1 cellular context compared by ENCODE assay signal in genomic region chr17:55451203-55451641, GRCh38.
TF ChIP-seq lines count a peak whose summit lies in the region.

No MANE protein-coding gene starts in this region.

TF ChIP-seq in K562, 482 proteins besides CTCF, POLR2A, EP300 and RAD21 (continued from another document and continues in another):
- no peak for TF ChIP-seq TRIM25 (IDR thresholded peaks at IDR 0.05; ENCODE audit: borderline replicate concordance)
- no peak for TF ChIP-seq RFX5 (IDR thresholded peaks at IDR 0.05; ENCODE audit: low read depth, low read length)
- TF ChIP-seq ZNF134 (CRISPR knock-in tag; conservative IDR thresholded peaks at IDR 0.05): no peak
- TF ChIP-seq FIP1L1 (IDR thresholded peaks at IDR 0.05; ENCODE audit: low read depth, low read length, poor library complexity, severe bottlenecking): no peak
- no peak for TF ChIP-seq DMBX1 (CRISPR knock-in tag; IDR thresholded peaks at IDR 0.05; ENCODE audit: borderline replicate concordance)
- TF ChIP-seq HDAC2 (IDR thresholded peaks at IDR 0.05): peak; percentile 75
- no peak for TF ChIP-seq ZNF140 (CRISPR knock-in tag; IDR thresholded peaks at IDR 0.05)
- TF ChIP-seq ZNF444 (CRISPR knock-in tag; IDR thresholded peaks at IDR 0.05): no peak
- TF ChIP-seq MEF2D (tag; conservative IDR thresholded peaks at IDR 0.05; ENCODE audit: low read depth): 0 out of 2 replicates have a peak, but pooled peaks have one; percentile 44
- peak; percentile 97 for TF ChIP-seq PML (IDR thresholded peaks at IDR 0.05; ENCODE audit: low read length)
- no peak for TF ChIP-seq ZNF586 (CRISPR knock-in tag; conservative IDR thresholded peaks at IDR 0.05)
- no peak for TF ChIP-seq MCM5 (IDR thresholded peaks at IDR 0.05; ENCODE audit: low read depth)
- TF ChIP-seq NR0B1 (IDR thresholded peaks at IDR 0.05; ENCODE audit: partially characterized antibody): no peak
- TF ChIP-seq THRA (IDR thresholded peaks at IDR 0.05): no peak
- no peak for TF ChIP-seq HDGF (IDR thresholded peaks at IDR 0.05)
- no peak; the same call in 1 of the 2 replicates for TF ChIP-seq CXXC5 (CRISPR knock-in tag; IDR thresholded peaks at IDR 0.05)
- TF ChIP-seq PKNOX1 (IDR thresholded peaks at IDR 0.05): peak; percentile 65
- no peak for TF ChIP-seq SNIP1 (IDR thresholded peaks at IDR 0.05; ENCODE audit: low read depth)
- no peak for TF ChIP-seq CHD2 (IDR thresholded peaks at IDR 0.05; ENCODE audit: low read depth, low read length)
- TF ChIP-seq NCOA2 (IDR thresholded peaks at IDR 0.05; ENCODE audit: partially characterized antibody in 2 of 2): peak; percentile 18 to 53
- TF ChIP-seq SUPT5H (IDR thresholded peaks at IDR 0.05): no peak
- TF ChIP-seq CEBPB (tag; IDR thresholded peaks at IDR 0.05): peak; percentile 7; the same call in 1 of the 2 replicates
- no peak for TF ChIP-seq PTRF (tag; IDR thresholded peaks at IDR 0.05)
- TF ChIP-seq ERF (CRISPR knock-in tag; IDR thresholded peaks at IDR 0.05): no peak
- peak; percentile 98 for TF ChIP-seq SMARCA4 (IDR thresholded peaks at IDR 0.05)
- TF ChIP-seq RBM25 (IDR thresholded peaks at IDR 0.05; ENCODE audit: low read depth, low read length, severe bottlenecking): no peak
- TF ChIP-seq STAT5B (CRISPR knock-in tag; IDR thresholded peaks at IDR 0.05): no peak
- no peak for TF ChIP-seq CCNT2 (IDR thresholded peaks at IDR 0.05; ENCODE audit: borderline replicate concordance, extremely low read depth, insufficient read length, low read depth, low read length)
- no peak for TF ChIP-seq NONO (IDR thresholded peaks at IDR 0.05; ENCODE audit: low read depth in 2 of 2, low read length in 1 of 2)
- no peak for TF ChIP-seq ILK (tag; IDR thresholded peaks at IDR 0.05; ENCODE audit: borderline replicate concordance, low read depth)
- no peak for TF ChIP-seq ZNF280A (IDR thresholded peaks at IDR 0.05; ENCODE audit: low read depth, partially characterized antibody)
- TF ChIP-seq PPARD (CRISPR knock-in tag; IDR thresholded peaks at IDR 0.05): no peak
- 0 out of 2 replicates have a peak, but pooled peaks have one; percentile 55 for TF ChIP-seq ZNF766 (CRISPR knock-in tag; conservative IDR thresholded peaks at IDR 0.05)
- TF ChIP-seq BRF2 (IDR thresholded peaks at IDR 0.05; ENCODE audit: borderline replicate concordance, insufficient read depth, insufficient read length): no peak
- TF ChIP-seq ZBTB5 (IDR thresholded peaks at IDR 0.05): 0 out of 2 replicates have a peak, but pooled peaks have one; percentile 15
- TF ChIP-seq ZNF655 (CRISPR knock-in tag; IDR thresholded peaks at IDR 0.05): no peak
- TF ChIP-seq SRSF3 (IDR thresholded peaks at IDR 0.05; ENCODE audit: insufficient read depth, low read length): no peak
- TF ChIP-seq ZNF282 (CRISPR knock-in tag; IDR thresholded peaks at IDR 0.05): no peak
- TF ChIP-seq SLC30A9 (CRISPR knock-in tag; IDR thresholded peaks at IDR 0.05): no peak
- no peak for TF ChIP-seq E2F4 (CRISPR knock-in tag; IDR thresholded peaks at IDR 0.05; ENCODE audit: low read depth)
- no peak for TF ChIP-seq ZNF124 (CRISPR knock-in tag; IDR thresholded peaks at IDR 0.05)
- TF ChIP-seq ZNF24 (IDR thresholded peaks at IDR 0.05): no peak
- TF ChIP-seq ZNF12 (CRISPR knock-in tag; IDR thresholded peaks at IDR 0.05): no peak
- peak; percentile 95 for TF ChIP-seq NBN (IDR thresholded peaks at IDR 0.05; ENCODE audit: low read depth)
- no peak for TF ChIP-seq SREBF1 (IDR thresholded peaks at IDR 0.05; ENCODE audit: borderline replicate concordance, low read depth, low read length)
- no peak for TF ChIP-seq E2F3 (CRISPR knock-in tag; IDR thresholded peaks at IDR 0.05)
- no peak for TF ChIP-seq SIN3B (IDR thresholded peaks at IDR 0.05; ENCODE audit: low read depth)
- TF ChIP-seq E4F1 (CRISPR knock-in tag; IDR thresholded peaks at IDR 0.05; ENCODE audit: borderline replicate concordance): no peak
- no peak for TF ChIP-seq ZNF212 (CRISPR knock-in tag; IDR thresholded peaks at IDR 0.05)
- peak; percentile 52; the same call in 1 of the 2 replicates for TF ChIP-seq EP400 (IDR thresholded peaks at IDR 0.05)
- no peak for TF ChIP-seq PCBP1 (IDR thresholded peaks at IDR 0.05; ENCODE audit: low read depth, low read length, poor library complexity, severe bottlenecking)
- TF ChIP-seq ZNF449 (CRISPR knock-in tag; IDR thresholded peaks at IDR 0.05): no peak
- TF ChIP-seq POLR3G (IDR thresholded peaks at IDR 0.05; ENCODE audit: extremely low read depth, insufficient read length, insufficient replicate concordance): no peak
- no peak for TF ChIP-seq FOS (IDR thresholded peaks at IDR 0.05; ENCODE audit: extremely low read depth, insufficient read length)
- TF ChIP-seq ADNP (tag; IDR thresholded peaks at IDR 0.05): no peak
- no peak for TF ChIP-seq EWSR1 (IDR thresholded peaks at IDR 0.05; ENCODE audit: borderline replicate concordance, low read depth, partially characterized antibody)
- peak; percentile 90 for TF ChIP-seq RNF2 (IDR thresholded peaks at IDR 0.05)
- TF ChIP-seq KDM1A (IDR thresholded peaks at IDR 0.05): peak; percentile 89 to 90
